In genomic region chr4:39527296-39528055, GRCh38 we compare ENCODE assay signal across 8 cellular contexts. TPM values are rescaled to one million over a fixed set of nuclear protein-coding genes. Genes with fewer than 3 reads are reported as not detected.
DNase-seq lines count a peak whose midpoint lies in the region; ATAC-seq and TF ChIP-seq lines count a peak whose summit lies in the region.

Gene UGDH, minus strand, starts transcription at chr4:39527439. Its CDS starts 5,927 bp downstream, at chr4:39521512.

- peaks cover 3% of the 10 kb centered on the region for H3K9me3 ChIP-seq in adipocyte (ENCODE audit: control insufficient read depth, low read length)
- H3K9me3 ChIP-seq in cardiac muscle cell (ENCODE audit: low read depth), result no peaks in the 10 kb centered on the region
- H3K9me3 ChIP-seq in trophoblast cell (ENCODE audit: insufficient read depth, low read depth, low read length), result peaks cover 11% of the 10 kb centered on the region
- H3K9me3 ChIP-seq in transverse colon, result no peaks in the 10 kb centered on the region

- H4K91ac ChIP-seq in trophoblast cell (ENCODE audit: low read depth, low read length), result peak within 1 kb of the TSS; percentile 93

- peak within 1 kb of the TSS; percentile 84 for H3K4me2 ChIP-seq in trophoblast cell (ENCODE audit: low read length)

- H3K36me3 ChIP-seq in adipocyte (ENCODE audit: control insufficient read depth, insufficient read depth, low read length, severe bottlenecking), result no peaks in the 10 kb centered on the region
- H3K36me3 ChIP-seq in cardiac muscle cell, result peaks cover 4% of the 10 kb centered on the region
- peaks cover 7 to 8% of the 10 kb centered on the region in 2 experiments for H3K36me3 ChIP-seq in trophoblast cell (ENCODE audit: control insufficient read depth in 1 of 2, insufficient read depth in 2 of 2, low read length in 2 of 2)
- H3K36me3 ChIP-seq in transverse colon, result peaks cover 0 to 8% (median 0%) of the 10 kb centered on the region in 4 donors

- no peak within 1 kb of the TSS for H3K23ac ChIP-seq in trophoblast cell (ENCODE audit: low read length)

- peak within 1 kb of the TSS; percentile 80 for H2AFZ ChIP-seq in trophoblast cell (ENCODE audit: insufficient read depth, low read length, poor library complexity)

- ATAC-seq in HG02798 (IDR thresholded peaks at IDR 0.05; ENCODE audit: poor library complexity, unreplicated experiment), result peak; percentile 96

- peak within 1 kb of the TSS; percentile 81 for H4K12ac ChIP-seq in trophoblast cell (ENCODE audit: low read depth, low read length)

- H3K27me3 ChIP-seq in adipocyte (replicated peaks; ENCODE audit: control insufficient read depth, insufficient read depth, low read length) (no peaks in the 10 kb centered on the region), cardiac muscle cell (no peaks in the 10 kb centered on the region), trophoblast cell (ENCODE audit: insufficient read depth, low read length) (no peaks in the 10 kb centered on the region), transverse colon (no peaks in the 10 kb centered on the region)

- peak within 1 kb of the TSS; percentile 95 for H3K9ac ChIP-seq in adipocyte (ENCODE audit: low read length)
- H3K9ac ChIP-seq in trophoblast cell (ENCODE audit: low read length), result peak within 1 kb of the TSS; percentile 90

- H3K27ac ChIP-seq in cardiac muscle cell, result peak within 1 kb of the TSS; percentile 96
- H3K27ac ChIP-seq in trophoblast cell (ENCODE audit: low read depth, low read length), result peak within 1 kb of the TSS; percentile 95
- H3K27ac ChIP-seq in transverse colon, result peak within 1 kb of the TSS; percentile 93 to 97 (median 96)

- H3K79me1 ChIP-seq in trophoblast cell (ENCODE audit: low read length), result peaks cover 15% of the 10 kb centered on the region

- TF ChIP-seq EP300 in transverse colon (IDR thresholded peaks at IDR 0.05; ENCODE audit: low read depth), result no peak

- peak within 1 kb of the TSS; percentile 80 for H4K8ac ChIP-seq in trophoblast cell (ENCODE audit: low read depth, low read length)

- peak within 1 kb of the TSS; percentile 87 for H3K14ac ChIP-seq in trophoblast cell (ENCODE audit: low read length)

- peak; percentile 99 for TF ChIP-seq POLR2A in transverse colon (IDR thresholded peaks at IDR 0.05)

- peak within 1 kb of the TSS; percentile 88 for H3K4ac ChIP-seq in trophoblast cell (ENCODE audit: low read depth, low read length)

- H3K4me3 ChIP-seq in GM12875 (ENCODE audit: low read depth, low read length) (peak within 1 kb of the TSS; percentile 99), adipocyte (ENCODE audit: low read length) (peak within 1 kb of the TSS; percentile 93), cardiac muscle cell (peak within 1 kb of the TSS; percentile 73), trophoblast cell (ENCODE audit: low read depth, low read length) (peak within 1 kb of the TSS; percentile 99), transverse colon (peak within 1 kb of the TSS; percentile 85 to 94 (median 88))

- DNase-seq in NCI-H1436 (lab: John Stamatoyannopoulos, UW) (peak; percentile 95), T follicular helper cell (ENCODE audit: low read depth) (peak; percentile 84), adipocyte (ENCODE audit: low read depth) (peak; percentile 99), cardiac muscle cell (ENCODE audit: low read depth in 1 of 2, low spot score in 1 of 2) (peak; percentile 97 to 99), trophoblast cell (peak; percentile 99 to 100), transverse colon (peak; percentile 98)

- H2BK12ac ChIP-seq in trophoblast cell (ENCODE audit: low read length), result no peak within 1 kb of the TSS

- peak within 1 kb of the TSS; percentile 76 for H2BK120ac ChIP-seq in trophoblast cell (ENCODE audit: insufficient read depth, low read length, poor library complexity)

- TF ChIP-seq CTCF in GM12875 (IDR thresholded peaks at IDR 0.05; ENCODE audit: borderline replicate concordance, insufficient read depth, low read depth, low read length), result no peak
- peak; percentile 5 for TF ChIP-seq CTCF in cardiac muscle cell (IDR thresholded peaks at IDR 0.05; ENCODE audit: low read depth, low read length)
- TF ChIP-seq CTCF in transverse colon (IDR thresholded peaks at IDR 0.05), result peak in 1 of 5 experiments; percentile 17

- peaks cover 16% of the 10 kb centered on the region for H3K79me2 ChIP-seq in trophoblast cell (ENCODE audit: control insufficient read depth, insufficient read depth, low read length, poor library complexity)

- peaks cover 27% of the 10 kb centered on the region for H3K4me1 ChIP-seq in adipocyte (ENCODE audit: control insufficient read depth, insufficient read depth, low read length)
- no peaks in the 10 kb centered on the region for H3K4me1 ChIP-seq in cardiac muscle cell (ENCODE audit: low read depth)
- peaks cover 0 to 2% of the 10 kb centered on the region in 2 experiments for H3K4me1 ChIP-seq in trophoblast cell (ENCODE audit: control insufficient read depth in 1 of 2, insufficient read depth in 2 of 2, low read length in 2 of 2)
- H3K4me1 ChIP-seq in transverse colon, result peaks cover 7 to 52% (median 25%) of the 10 kb centered on the region in 4 donors

- intact Hi-C loops in transverse colon (cut with DNase I; ENCODE audit: low total_unique reads), result loop anchor here (5.0 kb wide), 1 partner anchor 110 kb away; the partner anchor contains the start of gene SMIM14

- H2AK5ac ChIP-seq in trophoblast cell (ENCODE audit: low read length), result peak within 1 kb of the TSS; percentile 38

- in situ Hi-C loops in transverse colon (cut with MboI; ENCODE audit: low pct_ligation_motif_present in 1 of 4, low pct_unique_long_range_greater_than_20kb in 1 of 4, low sequenced_read_pairs in 3 of 4), result loop anchor here in 1 of 4 donors (5.0 kb wide), 1 partner anchor 110 kb away; the partner anchor contains the start of gene SMIM14

- peak within 1 kb of the TSS; percentile 62 for H2BK5ac ChIP-seq in trophoblast cell (ENCODE audit: low read depth, low read length, poor library complexity)

- no CpG with 5 or more reads among the region's 72 CpGs for WGBS in trophoblast cell (ENCODE audit: extremely low coverage, insufficient coverage, insufficient read length)
- WGBS in transverse colon (ENCODE audit: low coverage in 1 of 2), 2 donors, result 0% methylated on average over 48 of the region's 72 CpGs; no CpG with 5 or more reads in 1 of the 2 donors

- H3K18ac ChIP-seq in trophoblast cell (ENCODE audit: low read length), result peak within 1 kb of the TSS; percentile 94

RNA-seq across cellular contexts. Expression of gene UGDH, which starts in this region (rescaled TPM):
- 26.1 and 51.2 TPM in 2 replicates for total RNA-seq in cardiac muscle cell
- 69.2 and 85.6 TPM in 2 replicates for polyA plus RNA-seq in cardiac muscle cell
- 54.3 and 60.5 TPM in 2 replicates for polyA plus RNA-seq in trophoblast cell (2013)
- total RNA-seq in transverse colon, result 100 to 1,000 TPM; 293 to 849 (median 479) TPM

Comparison
In these comparisons a context has a peak if more than half of its experiments do, and no peak if none do; other contexts are left out.
1. Peak in every context shown above with its lines: DNase-seq, ATAC-seq, H3K4me3 ChIP-seq and H3K27ac ChIP-seq.